8 cellular contexts compared by ENCODE assay signal in the genomic region with DNA sequence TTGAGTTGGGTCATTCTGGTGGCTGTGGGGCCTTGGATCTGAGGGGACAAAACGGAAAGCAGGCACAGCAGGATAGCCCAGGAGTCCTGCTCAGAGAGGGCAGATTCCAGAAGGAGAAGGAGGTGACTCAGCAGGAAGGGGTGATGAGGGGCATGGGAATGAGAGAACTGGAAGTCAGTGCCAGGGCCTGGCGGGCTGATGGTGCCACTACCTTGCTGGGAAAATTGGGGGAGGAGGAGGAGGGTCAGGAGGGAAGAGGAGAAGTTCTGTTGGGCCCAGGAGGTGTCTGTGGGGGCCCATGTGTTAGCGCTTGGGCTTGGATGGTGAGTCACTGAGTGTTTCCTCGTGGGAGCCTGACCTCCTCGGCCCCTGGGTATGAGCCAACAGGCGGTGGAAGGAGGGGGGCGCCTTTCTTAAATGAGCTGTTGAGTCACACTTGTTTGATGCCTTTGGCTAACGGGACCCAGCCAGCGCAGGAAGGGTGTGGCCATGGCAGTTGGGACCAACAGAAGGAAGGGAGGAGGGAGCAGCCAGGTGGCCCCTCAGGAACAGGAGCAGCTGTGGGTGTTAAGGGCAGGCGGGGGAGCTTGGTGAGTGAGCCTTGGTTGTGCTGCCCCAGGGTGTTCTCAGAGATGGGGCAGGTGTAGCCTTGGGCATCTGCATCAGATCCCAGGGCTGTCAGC.
DNase-seq lines count a peak whose midpoint lies in the region; ATAC-seq and TF ChIP-seq lines count a peak whose summit lies in the region.

No MANE protein-coding gene starts in this region.

- H3K4me1 ChIP-seq in adipocyte (ENCODE audit: control insufficient read depth, insufficient read depth, low read length) (peaks cover 41% of the 10 kb centered on the region), suprapubic skin (peaks cover 51% of the 10 kb centered on the region)

- no peaks in the 10 kb centered on the region for H3K27me3 ChIP-seq in adipocyte (replicated peaks; ENCODE audit: control insufficient read depth, insufficient read depth, low read length)
- H3K27me3 ChIP-seq in suprapubic skin, result no peaks in the 10 kb centered on the region

- no peak for TF ChIP-seq EP300 in suprapubic skin (IDR thresholded peaks at IDR 0.05)

- H3K36me3 ChIP-seq in adipocyte (ENCODE audit: control insufficient read depth, insufficient read depth, low read length, severe bottlenecking), result peaks cover 10% of the 10 kb centered on the region
- peaks cover 21% of the 10 kb centered on the region for H3K36me3 ChIP-seq in suprapubic skin

- no peaks in the 10 kb centered on the region for H3K9me3 ChIP-seq in adipocyte (ENCODE audit: control insufficient read depth, low read length)
- H3K9me3 ChIP-seq in suprapubic skin, result no peaks in the 10 kb centered on the region

- no peak overlapping the region for H3K9ac ChIP-seq in adipocyte (ENCODE audit: low read length)

- no peak for TF ChIP-seq POLR2A in suprapubic skin (IDR thresholded peaks at IDR 0.05)

- no peak for TF ChIP-seq CTCF in suprapubic skin (IDR thresholded peaks at IDR 0.05)

- 14% methylated on average over 10 of the region's 10 CpGs for WGBS in suprapubic skin

- DNase-seq in HS-5 (ENCODE audit: low read depth) (peak; percentile 84), adipocyte (ENCODE audit: low read depth) (peak; percentile 92), iris pigment epithelial cell (ENCODE audit: low read depth) (peak; percentile 91), suprapubic skin (ENCODE audit: low spot score in 2 of 2) (peak; percentile 92 to 95), activated gamma-delta T cell (lab: John Stamatoyannopoulos, UW) (no peak)
- DNase-seq in stimulated activated CD4-positive, alpha-beta T cell treated with anti-CD3 and anti-CD28 coated beads, Interleukin-12 subunit alpha, Interleukin-12 subunit beta, amount 100 ng/mL, for 4 hours, result no peak
- no peak for DNase-seq in effector CD8-positive, alpha-beta T cell (lab: John Stamatoyannopoulos, UW)

- H3K4me3 ChIP-seq in adipocyte (ENCODE audit: low read length), result no peak overlapping the region
- no peak overlapping the region for H3K4me3 ChIP-seq in suprapubic skin

- ATAC-seq in GM21360 (IDR thresholded peaks at IDR 0.05; ENCODE audit: unreplicated experiment), result no peak

- H3K27ac ChIP-seq in suprapubic skin, result peak overlapping the region; percentile 65

Comparison
In these comparisons a context has a peak if more than half of its experiments do, and no peak if none do; other contexts are left out.
1. DNase-seq: peak in HS-5 (single experiment), adipocyte (single experiment), iris pigment epithelial cell (single experiment) and suprapubic skin (2 of 2); none in stimulated activated CD4-positive, alpha-beta T cell treated with anti-CD3 and anti-CD28 coated beads, Interleukin-12 subunit alpha, Interleukin-12 subunit beta, amount 100 ng/mL, for 4 hours (single experiment), effector CD8-positive, alpha-beta T cell (single experiment) and activated gamma-delta T cell (single experiment).